ENCODE assay signal across 8 cellular contexts in the genomic region with DNA sequence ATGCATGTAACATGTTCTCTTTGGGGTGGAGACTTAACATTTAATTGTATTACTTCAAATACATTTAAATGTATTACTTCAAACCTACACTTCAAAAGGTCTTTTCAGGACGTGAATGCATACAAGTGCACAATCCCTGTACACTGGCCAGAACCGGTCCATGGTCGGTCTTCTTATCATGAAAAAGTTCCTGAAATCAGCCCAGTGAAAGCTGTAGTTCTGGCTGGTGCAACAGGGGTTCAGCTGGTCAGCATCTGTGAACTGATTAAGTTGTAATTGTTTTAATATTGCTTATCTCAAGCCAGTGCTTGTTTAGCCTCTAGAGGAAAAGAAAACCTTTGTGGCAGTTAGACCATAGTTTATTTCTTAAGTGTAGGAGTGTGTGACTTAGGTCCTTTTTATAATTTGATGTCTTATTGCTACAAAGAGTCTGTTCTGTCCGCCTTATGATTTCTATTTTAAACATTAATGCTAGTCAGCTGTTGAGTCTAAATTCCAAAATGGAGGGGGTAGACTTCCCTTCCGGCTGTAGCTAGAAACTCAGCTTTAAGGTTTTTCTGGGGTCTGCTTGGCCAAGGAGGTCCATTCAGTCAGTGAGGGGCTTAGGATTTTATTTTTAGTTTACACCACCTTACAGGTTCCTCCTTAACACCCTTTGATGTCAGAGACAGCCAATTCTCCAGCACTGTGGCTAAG. TPM values are rescaled to one million over a fixed set of nuclear protein-coding genes. Genes with fewer than 3 reads are reported as not detected.
DNase-seq lines count a peak whose midpoint lies in the region; ATAC-seq and TF ChIP-seq lines count a peak whose summit lies in the region.

No MANE protein-coding gene starts in this region.

- no peaks in the 10 kb centered on the region for H3K9me3 ChIP-seq in KOPT-K1 (ENCODE audit: insufficient read depth, low read length, poor library complexity, severe bottlenecking)
- no peaks in the 10 kb centered on the region for H3K9me3 ChIP-seq in duodenal mucosa (ENCODE audit: control insufficient read depth in 1 of 2, low read length in 2 of 2)

- H3K27ac ChIP-seq in KOPT-K1 (ENCODE audit: low read depth, low read length, poor library complexity, severe bottlenecking) (peak overlapping the region; percentile 73), duodenal mucosa (ENCODE audit: low read depth, low read length) (peak overlapping the region; percentile 59)

- intact Hi-C loops in CD14-positive monocyte (cut with micrococcal nuclease) (no loop called here), head of caudate nucleus (cut with DNase I) (loop anchor here (5.0 kb wide), 1 partner anchor 89 kb away; a partner anchor contains a TSS)

- H3K9ac ChIP-seq in duodenal mucosa (ENCODE audit: low read depth in 1 of 2, low read length in 2 of 2) = peak overlapping the region; percentile 49 to 86

- peaks cover 0 to 9% (median 0%) of the 10 kb centered on the region in 7 donors for H3K9me3 Mint-ChIP-seq in CD14-positive monocyte
- peaks cover 3% of the 10 kb centered on the region for H3K9me3 Mint-ChIP-seq in nephron progenitor cell

- H3K4me3 Mint-ChIP-seq in CD14-positive monocyte (peak overlapping the region; percentile 96 to 97), nephron progenitor cell (peak overlapping the region; percentile 92)

- no peak for DNase-seq in CD14-positive monocyte (ENCODE audit: low spot score)
- DNase-seq in nephron progenitor cell = no peak
- DNase-seq in head of caudate nucleus = no peak
- DNase-seq in NOMO-1 (lab: John Stamatoyannopoulos, UW; ENCODE audit: unreplicated experiment in 2 of 2) = no peak
- DNase-seq in H4 (ENCODE audit: low spot score) = no peak

- peak overlapping the region in 4 of 7 donors; percentile 24 to 85 (median 58) for H3K27ac Mint-ChIP-seq in CD14-positive monocyte
- H3K27ac Mint-ChIP-seq in nephron progenitor cell = no peak overlapping the region

- ATAC-seq in GM21447 (IDR thresholded peaks at IDR 0.05; ENCODE audit: unreplicated experiment) = no peak

- no peaks in the 10 kb centered on the region for H3K27me3 ChIP-seq in duodenal mucosa (ENCODE audit: control insufficient read depth in 1 of 2, insufficient read depth in 2 of 2, low read length in 2 of 2)

- H3K4me1 ChIP-seq in duodenal mucosa (ENCODE audit: control insufficient read depth in 1 of 2, insufficient read depth in 2 of 2, low read length in 2 of 2) = peaks cover 5 to 11% of the 10 kb centered on the region in 2 donors

- peak overlapping the region; percentile 92 to 94 for H3K4me3 ChIP-seq in duodenal mucosa (ENCODE audit: low read depth in 1 of 2, low read length in 2 of 2)

- TF ChIP-seq CTCF in CD14-positive monocyte (IDR thresholded peaks at IDR 0.05) (no peak), nephron progenitor cell (IDR thresholded peaks at IDR 0.05) (no peak)

- H3K36me3 Mint-ChIP-seq in CD14-positive monocyte (no peaks in the 10 kb centered on the region), nephron progenitor cell (ENCODE audit: low read depth) (no peaks in the 10 kb centered on the region)

- no peaks in the 10 kb centered on the region for H3K36me3 ChIP-seq in KOPT-K1 (ENCODE audit: insufficient read depth, low read length)
- H3K36me3 ChIP-seq in duodenal mucosa (ENCODE audit: control insufficient read depth in 1 of 2, insufficient read depth in 2 of 2, low read length in 2 of 2) = no peaks in the 10 kb centered on the region

- peaks cover 0 to 2% (median 1%) of the 10 kb centered on the region in 3 donors for H3K27me3 Mint-ChIP-seq in CD14-positive monocyte (ENCODE audit: low read depth in 3 of 3)
- peaks cover 16% of the 10 kb centered on the region for H3K27me3 Mint-ChIP-seq in nephron progenitor cell (ENCODE audit: low read depth, poor library complexity)

- H3K4me1 Mint-ChIP-seq in CD14-positive monocyte = peaks cover 21% of the 10 kb centered on the region
- H3K4me1 Mint-ChIP-seq in nephron progenitor cell = peaks cover 46% of the 10 kb centered on the region

RNA-seq across cellular contexts. Expression of a gene that starts 0.8 kb away (rescaled TPM):
- polyA plus RNA-seq in CD14-positive monocyte = 10 to 100 TPM; 47.3 to 61.0 TPM
- 38.0 and 39.3 TPM in 2 replicates for total RNA-seq in H4 (2014; rRNA removed; shearing (Covaris generic))
